Comparison of ENCODE assay signal across 8 cellular contexts in the genomic region with DNA sequence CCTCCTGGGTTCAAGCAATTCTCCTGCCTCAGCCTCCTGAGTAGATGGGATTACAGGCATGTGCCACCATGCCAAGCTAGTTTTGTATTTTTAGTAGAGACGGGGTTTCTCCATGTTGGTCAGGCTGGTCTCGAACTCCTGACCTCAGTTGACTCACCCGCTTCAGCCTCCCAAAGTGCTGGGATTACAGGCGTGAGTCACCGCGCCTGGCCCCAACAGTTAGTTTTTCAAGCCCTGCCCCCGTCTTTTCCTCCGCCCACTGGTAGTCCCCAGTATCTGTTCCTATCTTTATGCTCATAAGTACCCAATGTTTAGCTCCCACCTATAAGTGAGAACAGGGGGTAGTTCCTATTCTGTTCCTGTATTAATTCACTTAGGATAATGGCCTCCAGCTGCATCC.
A peak's percentile ranks its signal among the peaks of the same experiment; 100 is the strongest.
DNase-seq lines count a peak whose midpoint lies in the region; TF ChIP-seq lines count a peak whose summit lies in the region.
"Not testable (repeated sequence)": the region's sequence is repeated elsewhere in the genome, so short reads cannot be mapped to it uniquely, and the experiment has no call there.

No MANE protein-coding gene starts in this region.

- not testable (repeated sequence) for TF ChIP-seq POLR2A in adrenal gland (IDR thresholded peaks at IDR 0.05)

- not testable (repeated sequence) for TF ChIP-seq CTCF in adrenal gland (IDR thresholded peaks at IDR 0.05); choroid plexus epithelial cell (conservative IDR thresholded peaks at IDR 0.05; ENCODE audit: low read depth, low read length); foreskin fibroblast (IDR thresholded peaks at IDR 0.05; ENCODE audit: low read depth, low read length)

- intact Hi-C loops in adrenal gland (cut with DNase I): not testable (repeated sequence)

- not testable (repeated sequence) for H3K27me3 ChIP-seq in ACC112 (ENCODE audit: insufficient read depth, low read length); adrenal gland

- not testable (repeated sequence) for H3K4me3 ChIP-seq in ACC112 (ENCODE audit: low read depth, low read length); adrenal gland; choroid plexus epithelial cell (ENCODE audit: low read depth, low read length); foreskin fibroblast (ENCODE audit: low read depth in 1 of 2, low read length in 2 of 2)

- whole genome bisulfite sequencing in adrenal gland, 4 donors: 70 to 82% (median 74%) methylated on average over 7 to 8 of the region's 8 CpGs

- H2AFZ ChIP-seq in ACC112 (ENCODE audit: low read length, unreplicated experiment): not testable (repeated sequence)

- H3K27ac ChIP-seq in ACC112 (ENCODE audit: low read depth, low read length) (0 out of 2 replicates have a peak overlapping the region, but pooled peaks have one; percentile 12), adrenal gland (peak overlapping the region; percentile 76 to 89 (median 79))

- DNase-seq in ELR (ENCODE audit: low read depth) (peak; percentile 72), LHCN-M2 (ENCODE audit: low read depth) (peak; percentile 43), RPMI7951 (ENCODE audit: low read depth) (peak; percentile 41), adrenal gland (peak in 1 of 7 donors; percentile 42), choroid plexus epithelial cell (ENCODE audit: low read depth) (peak; percentile 46), foreskin fibroblast (peak; percentile 48 to 73), myocyte (ENCODE audit: low read depth) (peak; percentile 5)

- H3K79me2 ChIP-seq in ACC112 (ENCODE audit: control insufficient read depth, insufficient read depth, low read length, unreplicated experiment): not testable (repeated sequence)

- H3K36me3 ChIP-seq in ACC112 (ENCODE audit: insufficient read depth, low read length); adrenal gland (replicated peaks in 1 of 2): not testable (repeated sequence)

- H3K4me1 ChIP-seq in ACC112 (ENCODE audit: control insufficient read depth, insufficient read depth, low read length, unreplicated experiment) (peaks cover 15% of the 10 kb centered on the region), adrenal gland (replicated peaks in 1 of 2) (peaks cover 0 to 11% of the 10 kb centered on the region in 2 donors)

- not testable (repeated sequence) for H3K9me3 ChIP-seq in adrenal gland (replicated peaks in 1 of 3)
